Comparison of ENCODE assay signal across 8 cellular contexts in genomic region chr17:35028097-35028496, GRCh38. TPM values are rescaled to one million over a fixed set of nuclear protein-coding genes. Genes with fewer than 3 reads are reported as not detected.
A peak's percentile ranks its signal among the peaks of the same experiment; 100 is the strongest.
DNase-seq lines count a peak whose midpoint lies in the region; ATAC-seq and TF ChIP-seq lines count a peak whose summit lies in the region.
"Not testable (repeated sequence)": the region's sequence is repeated elsewhere in the genome, so short reads cannot be mapped to it uniquely, and the experiment has no call there.

No MANE protein-coding gene starts in this region.

- not testable (repeated sequence) for H3K9ac ChIP-seq in PC-3 (ENCODE audit: low read length)

- not testable (repeated sequence) for ATAC-seq in CD4-positive, CD25-positive, alpha-beta regulatory T cell (ENCODE audit: low read depth in 2 of 2); PC-3; effector memory CD8-positive, alpha-beta T cell (replicated peaks); memory B cell (ENCODE audit: low read depth)

- POLR2A ChIA-PET in PC-3 (lab: Charles Lee; ENCODE audit: unreplicated experiment) = not testable (repeated sequence)
- POLR2A ChIA-PET in activated CD4-positive, alpha-beta memory T cell treated with anti-CD3 and anti-CD28 coated beads for 36 hours (lab: Charles Lee) = interaction anchor here (1.3 to 1.5 kb wide), 2 partner anchors 19 to 36 kb away, joined by 4 to 7 read pairs; partner anchors contain the start of gene RFFL

- H3K4me2 ChIP-seq in PC-3 (ENCODE audit: low read length); osteoblast (ENCODE audit: insufficient read depth, low read length): not testable (repeated sequence)

- H3K27ac Mint-ChIP-seq in CD4-positive, CD25-positive, alpha-beta regulatory T cell = peak overlapping the region; percentile 57 to 96 (median 59)
- H3K27ac Mint-ChIP-seq in activated CD4-positive, alpha-beta memory T cell treated with anti-CD3 and anti-CD28 coated beads for 36 hours = peak overlapping the region; percentile 75
- H3K27ac Mint-ChIP-seq in activated naive CD8-positive, alpha-beta T cell = peak overlapping the region; percentile 85
- peak overlapping the region; percentile 55 to 65 for H3K27ac Mint-ChIP-seq in effector memory CD8-positive, alpha-beta T cell
- peak overlapping the region; percentile 7 for H3K27ac Mint-ChIP-seq in memory B cell

- not testable (repeated sequence) for H3K27me3 ChIP-seq in CD4-positive, CD25-positive, alpha-beta regulatory T cell (ENCODE audit: control insufficient read depth, insufficient read depth, low read length); PC-3 (ENCODE audit: low read length); osteoblast (ENCODE audit: insufficient read depth, low read length)

- DNase-seq in CD4-positive, CD25-positive, alpha-beta regulatory T cell; PC-3; activated CD4-positive, alpha-beta memory T cell treated with anti-CD3 and anti-CD28 coated beads for 36 hours; effector memory CD8-positive, alpha-beta T cell; memory B cell (ENCODE audit: low spot score in 2 of 2); osteoblast (ENCODE audit: insufficient read length, low spot score, missing footprints): not testable (repeated sequence)

- not testable (repeated sequence) for H3K9me3 ChIP-seq in CD4-positive, CD25-positive, alpha-beta regulatory T cell (ENCODE audit: control insufficient read depth in 2 of 2, low read length in 2 of 2); PC-3 (ENCODE audit: low read length); osteoblast (ENCODE audit: low read depth, low read length)

- peaks cover 24 to 71% (median 55%) of the 10 kb centered on the region in 4 donors for H3K4me1 Mint-ChIP-seq in CD4-positive, CD25-positive, alpha-beta regulatory T cell
- peaks cover 41% of the 10 kb centered on the region for H3K4me1 Mint-ChIP-seq in activated CD4-positive, alpha-beta memory T cell treated with anti-CD3 and anti-CD28 coated beads for 36 hours (ENCODE audit: low read depth)
- peaks cover 43% of the 10 kb centered on the region for H3K4me1 Mint-ChIP-seq in activated naive CD8-positive, alpha-beta T cell (ENCODE audit: low read depth)
- H3K4me1 Mint-ChIP-seq in effector memory CD8-positive, alpha-beta T cell (ENCODE audit: low read depth in 2 of 2) = peaks cover 30 to 37% of the 10 kb centered on the region in 2 donors
- H3K4me1 Mint-ChIP-seq in memory B cell = peaks cover 22% of the 10 kb centered on the region

- TF ChIP-seq CTCF in PC-3 (conservative IDR thresholded peaks at IDR 0.05; ENCODE audit: low read depth, low read length); osteoblast (IDR thresholded peaks at IDR 0.05; ENCODE audit: extremely low read depth, low read depth, low read length): not testable (repeated sequence)

- not testable (repeated sequence) for H2AFZ ChIP-seq in PC-3 (ENCODE audit: low read length); osteoblast (ENCODE audit: low read length)

- not testable (repeated sequence) for H3K9me3 Mint-ChIP-seq in CD4-positive, CD25-positive, alpha-beta regulatory T cell; activated CD4-positive, alpha-beta memory T cell treated with anti-CD3 and anti-CD28 coated beads for 36 hours; activated naive CD8-positive, alpha-beta T cell (ENCODE audit: low read depth); effector memory CD8-positive, alpha-beta T cell; memory B cell

- CTCF ChIA-PET in PC-3 (lab: Charles Lee) = not testable (repeated sequence)
- CTCF ChIA-PET in activated CD4-positive, alpha-beta memory T cell treated with anti-CD3 and anti-CD28 coated beads for 36 hours (lab: Charles Lee) = interaction anchor here (0.9 to 1.5 kb wide), 3 partner anchors 29 to 61 kb away, joined by 3 to 5 read pairs (median 4); no protein-coding TSS in a partner anchor

- H3F3A ChIP-seq in PC-3 (ENCODE audit: low read length, unreplicated experiment) = not testable (repeated sequence)

- H3K36me3 ChIP-seq in CD4-positive, CD25-positive, alpha-beta regulatory T cell (ENCODE audit: control insufficient read depth, insufficient read depth, low read length) = peaks cover 36% of the 10 kb centered on the region
- H3K36me3 ChIP-seq in PC-3 (ENCODE audit: low read depth, low read length) = not testable (repeated sequence)
- peaks cover 14% of the 10 kb centered on the region for H3K36me3 ChIP-seq in osteoblast (ENCODE audit: insufficient read depth, low read length)

- H3K4me3 ChIP-seq in CD4-positive, CD25-positive, alpha-beta regulatory T cell (ENCODE audit: low read depth, low read length); PC-3 (ENCODE audit: low read length); osteoblast (ENCODE audit: insufficient read depth, low read length): not testable (repeated sequence)

- not testable (repeated sequence) for H3K9me2 ChIP-seq in PC-3 (replicated peaks; ENCODE audit: low read length)

- 0 out of 2 replicates have a peak, but pooled peaks cover 18% of the 10 kb centered on the region for H3K79me2 ChIP-seq in PC-3 (ENCODE audit: low read length)
- H3K79me2 ChIP-seq in osteoblast (ENCODE audit: insufficient read depth, low read length) = not testable (repeated sequence)

- not testable (repeated sequence) for H3K27ac ChIP-seq in CD4-positive, CD25-positive, alpha-beta regulatory T cell (ENCODE audit: insufficient read depth, low read length, poor library complexity, severe bottlenecking)
- peak overlapping the region; percentile 23; the same call in 1 of the 2 replicates for H3K27ac ChIP-seq in PC-3 (ENCODE audit: low read length)
- H3K27ac ChIP-seq in osteoblast (ENCODE audit: low read depth, low read length) = peak overlapping the region; percentile 57
- H3K27ac ChIP-seq in temporal lobe (ENCODE audit: low read depth, low read length) = peak overlapping the region; percentile 22

- not testable (repeated sequence) for H3K27me3 Mint-ChIP-seq in CD4-positive, CD25-positive, alpha-beta regulatory T cell; activated CD4-positive, alpha-beta memory T cell treated with anti-CD3 and anti-CD28 coated beads for 36 hours; activated naive CD8-positive, alpha-beta T cell; effector memory CD8-positive, alpha-beta T cell; memory B cell

- H3K4me3 Mint-ChIP-seq in CD4-positive, CD25-positive, alpha-beta regulatory T cell; activated CD4-positive, alpha-beta memory T cell treated with anti-CD3 and anti-CD28 coated beads for 36 hours; activated naive CD8-positive, alpha-beta T cell; effector memory CD8-positive, alpha-beta T cell; memory B cell: not testable (repeated sequence)

- not testable (repeated sequence) for BruUV-seq in PC-3 (replicated peaks; lab: Mats Ljungman, UMichigan)

- intact Hi-C loops in PC-3 (cut with micrococcal nuclease) = loop anchor here (2.0 kb wide), 1 partner anchor 35 kb away; the partner anchor contains the start of gene RFFL
- intact Hi-C loops in activated CD4-positive, alpha-beta memory T cell treated with anti-CD3 and anti-CD28 coated beads for 36 hours (cut with micrococcal nuclease) = not testable (repeated sequence)

- H3K36me3 Mint-ChIP-seq in CD4-positive, CD25-positive, alpha-beta regulatory T cell = peaks cover 26% of the 10 kb centered on the region
- not testable (repeated sequence) for H3K36me3 Mint-ChIP-seq in activated CD4-positive, alpha-beta memory T cell treated with anti-CD3 and anti-CD28 coated beads for 36 hours; activated naive CD8-positive, alpha-beta T cell
- peaks cover 10% of the 10 kb centered on the region for H3K36me3 Mint-ChIP-seq in effector memory CD8-positive, alpha-beta T cell (ENCODE audit: insufficient read depth)
- peaks cover 10% of the 10 kb centered on the region for H3K36me3 Mint-ChIP-seq in memory B cell

- H3K4me1 ChIP-seq in CD4-positive, CD25-positive, alpha-beta regulatory T cell (ENCODE audit: control insufficient read depth, insufficient read depth, low read length, poor library complexity, severe bottlenecking) = peaks cover 26% of the 10 kb centered on the region
- H3K4me1 ChIP-seq in PC-3 (ENCODE audit: insufficient read depth, low read length) = peaks cover 36% of the 10 kb centered on the region
- peaks cover 14% of the 10 kb centered on the region for H3K4me1 ChIP-seq in osteoblast (ENCODE audit: insufficient read depth, low read length)

- not testable (repeated sequence) for H4K20me1 ChIP-seq in PC-3 (ENCODE audit: low read length); osteoblast (ENCODE audit: insufficient read depth, low read length)

RNA-seq across cellular contexts. Expression of gene RFFL, which starts 35.4 kb away (rescaled TPM):
- 118 TPM for total RNA-seq in CD4-positive, CD25-positive, alpha-beta regulatory T cell
- 100 to 1,000 TPM in 1 of 4 donors, 10 to 100 TPM in 3; 69.8 to 128 (median 79.3) TPM for polyA plus RNA-seq in CD4-positive, CD25-positive, alpha-beta regulatory T cell
- total RNA-seq in PC-3 (2014; rRNA removed) (37.7 and 46.4 TPM in 2 replicates), osteoblast (15.2 and 15.6 TPM in 2 replicates), temporal lobe (7.1 TPM)
- 10 to 100 TPM; 30.5 to 32.8 TPM for total RNA-seq in activated CD4-positive, alpha-beta memory T cell treated with anti-CD3 and anti-CD28 coated beads for 36 hours

RNA-seq across cellular contexts. Expression of gene LIG3, which starts 47.8 kb away (rescaled TPM):
- 39.1 TPM for total RNA-seq in CD4-positive, CD25-positive, alpha-beta regulatory T cell
- 10 to 100 TPM in 3 of 4 donors, 1 to 10 TPM in 1; 9.5 to 11.4 (median 10.5) TPM for polyA plus RNA-seq in CD4-positive, CD25-positive, alpha-beta regulatory T cell
- 43.2 and 53.6 TPM in 2 replicates for total RNA-seq in PC-3 (2014; rRNA removed)
- total RNA-seq in activated CD4-positive, alpha-beta memory T cell treated with anti-CD3 and anti-CD28 coated beads for 36 hours = 10 to 100 TPM; 48.3 to 48.7 TPM
- total RNA-seq in osteoblast = 22.1 and 26.1 TPM in 2 replicates
- total RNA-seq in temporal lobe = 30.5 TPM

Comparison
In these comparisons a context has a peak if more than half of its experiments do, and no peak if none do; other contexts are left out.
1. H3K27ac Mint-ChIP-seq: peak in every context shown above with its lines; median percentile 85 in activated naive CD8-positive, alpha-beta T cell; 75 in activated CD4-positive, alpha-beta memory T cell treated with anti-CD3 and anti-CD28 coated beads for 36 hours; 60 in effector memory CD8-positive, alpha-beta T cell; 59 in CD4-positive, CD25-positive, alpha-beta regulatory T cell; 7 in memory B cell.